ENCODE assay signal across 8 cellular contexts in the genomic region with DNA sequence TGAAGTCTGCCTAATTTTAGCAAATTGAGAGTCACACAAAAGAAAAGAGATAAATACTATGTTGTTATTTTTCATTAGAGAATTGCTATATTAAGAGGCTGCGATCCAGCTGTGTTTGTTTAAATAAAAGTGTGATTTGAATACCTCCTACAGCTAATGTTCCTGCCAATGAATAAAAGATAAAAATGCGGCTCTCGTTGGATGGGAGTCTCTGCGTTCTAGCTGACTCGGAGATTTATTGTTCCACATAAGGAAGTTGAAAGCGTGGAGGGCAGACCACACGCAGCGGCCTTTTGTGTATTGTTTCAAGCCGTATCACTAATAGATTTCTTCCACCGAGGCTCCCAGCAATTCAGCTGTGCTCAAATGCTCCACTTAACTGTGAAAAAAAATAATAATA.
DNase-seq lines count a peak whose midpoint lies in the region; ATAC-seq and TF ChIP-seq lines count a peak whose summit lies in the region.

No MANE protein-coding gene starts in this region.

- ATAC-seq in stimulated activated naive B cell treated with anti-CD40 and anti-IgM and Interleukin-4, amounts not matched to agents 10 μg/mL and 1 μg/mL and 100 μg/mL, for 72 hours (replicated peaks), result no peak
- ATAC-seq in HG03571 (IDR thresholded peaks at IDR 0.05; ENCODE audit: unreplicated experiment), result no peak
- no peak for ATAC-seq in activated CD4-positive, alpha-beta T cell treated with anti-CD3 and anti-CD28 coated beads for 36 hours

- no peaks in the 10 kb centered on the region for H3K4me1 Mint-ChIP-seq in stimulated activated naive B cell treated with anti-CD40 and anti-IgM and Interleukin-4, amounts not matched to agents 10 μg/mL and 1 μg/mL and 100 μg/mL, for 72 hours
- no peaks in the 10 kb centered on the region for H3K4me1 Mint-ChIP-seq in progenitor cell of endocrine pancreas (ENCODE audit: low read depth)
- H3K4me1 Mint-ChIP-seq in activated CD4-positive, alpha-beta T cell treated with anti-CD3 and anti-CD28 coated beads for 36 hours, result no peaks in the 10 kb centered on the region

- H3K27me3 ChIP-seq in A673 (replicated peaks; ENCODE audit: insufficient read depth, low read depth, low read length, poor library complexity) (peaks cover 97% of the 10 kb centered on the region), adrenal gland (no peaks in the 10 kb centered on the region)

- TF ChIP-seq CTCF in A673 (conservative IDR thresholded peaks at IDR 0.05; ENCODE audit: low read depth, low read length) (no peak), adrenal gland (IDR thresholded peaks at IDR 0.05) (no peak), progenitor cell of endocrine pancreas (IDR thresholded peaks at IDR 0.05; ENCODE audit: unreplicated experiment) (no peak)

- H3K27me3 Mint-ChIP-seq in stimulated activated naive B cell treated with anti-CD40 and anti-IgM and Interleukin-4, amounts not matched to agents 10 μg/mL and 1 μg/mL and 100 μg/mL, for 72 hours, result peaks cover 8 to 14% of the 10 kb centered on the region in 2 donors
- H3K27me3 Mint-ChIP-seq in progenitor cell of endocrine pancreas, result peaks cover 2% of the 10 kb centered on the region
- H3K27me3 Mint-ChIP-seq in activated CD4-positive, alpha-beta T cell treated with anti-CD3 and anti-CD28 coated beads for 36 hours, result peaks cover 21% of the 10 kb centered on the region

- no peak for TF ChIP-seq POLR2A in adrenal gland (IDR thresholded peaks at IDR 0.05)

- peak; percentile 82 for DNase-seq in A673 (ENCODE audit: low spot score)
- peak; percentile 91 for DNase-seq in NCI-H146 treated with DMSO at 0.1 percent for 48 hours (lab: John Stamatoyannopoulos, UW; ENCODE audit: unreplicated experiment)
- peak in 4 of 7 donors; percentile 1 to 59 (median 21) for DNase-seq in adrenal gland
- DNase-seq in left kidney (ENCODE audit: low read depth, low spot score), result peak; percentile 77
- DNase-seq in stimulated activated naive B cell treated with anti-CD40 and anti-IgM and Interleukin-4, amounts not matched to agents 10 μg/mL and 1 μg/mL and 100 μg/mL, for 72 hours, result no peak
- DNase-seq in progenitor cell of endocrine pancreas (ENCODE audit: low spot score, unreplicated experiment), result no peak
- no peak for DNase-seq in activated CD4-positive, alpha-beta T cell treated with anti-CD3 and anti-CD28 coated beads for 36 hours

- CTCF ChIA-PET in A673 (lab: Charles Lee), result interaction anchor here (0.7 kb wide), 1 partner anchor 227 kb away, joined by 3 read pairs; no protein-coding TSS in a partner anchor
- CTCF ChIA-PET in activated CD4-positive, alpha-beta T cell treated with anti-CD3 and anti-CD28 coated beads for 36 hours (lab: Charles Lee), result interaction anchor here (0.9 to 1.1 kb wide), 2 partner anchors 9 to 644 kb away, joined by 3 to 4 read pairs; no protein-coding TSS in a partner anchor

- BruUV-seq in A673 (replicated peaks; lab: Mats Ljungman, UMichigan), result no TSS peak

- POLR2A ChIA-PET in A673 (lab: Charles Lee; ENCODE audit: low non-redundant PET), result no interaction called here
- POLR2A ChIA-PET in activated CD4-positive, alpha-beta T cell treated with anti-CD3 and anti-CD28 coated beads for 36 hours (lab: Charles Lee), result no interaction called here

- no peak overlapping the region for H3K4me3 Mint-ChIP-seq in stimulated activated naive B cell treated with anti-CD40 and anti-IgM and Interleukin-4, amounts not matched to agents 10 μg/mL and 1 μg/mL and 100 μg/mL, for 72 hours
- no peak overlapping the region for H3K4me3 Mint-ChIP-seq in progenitor cell of endocrine pancreas (ENCODE audit: low read depth)
- no peak overlapping the region for H3K4me3 Mint-ChIP-seq in activated CD4-positive, alpha-beta T cell treated with anti-CD3 and anti-CD28 coated beads for 36 hours

- H3K4me3 ChIP-seq in A673 (ENCODE audit: low read depth, low read length, poor library complexity, severe bottlenecking) (no peak overlapping the region), adrenal gland (no peak overlapping the region)

- no peaks in the 10 kb centered on the region for H3K9me3 Mint-ChIP-seq in stimulated activated naive B cell treated with anti-CD40 and anti-IgM and Interleukin-4, amounts not matched to agents 10 μg/mL and 1 μg/mL and 100 μg/mL, for 72 hours
- H3K9me3 Mint-ChIP-seq in progenitor cell of endocrine pancreas (ENCODE audit: low read depth), result no peaks in the 10 kb centered on the region
- no peaks in the 10 kb centered on the region for H3K9me3 Mint-ChIP-seq in activated CD4-positive, alpha-beta T cell treated with anti-CD3 and anti-CD28 coated beads for 36 hours (ENCODE audit: low read depth)

- H3K9me3 ChIP-seq in A673 (ENCODE audit: low read depth, low read length, poor library complexity, severe bottlenecking) (no peaks in the 10 kb centered on the region), adrenal gland (replicated peaks in 1 of 3) (no peaks in the 10 kb centered on the region)

- H3K27ac ChIP-seq in A673 (ENCODE audit: low read depth, low read length, poor library complexity, severe bottlenecking), result no peak overlapping the region
- H3K27ac ChIP-seq in adrenal gland, result no peak overlapping the region

- no peak overlapping the region for H3K27ac Mint-ChIP-seq in stimulated activated naive B cell treated with anti-CD40 and anti-IgM and Interleukin-4, amounts not matched to agents 10 μg/mL and 1 μg/mL and 100 μg/mL, for 72 hours
- H3K27ac Mint-ChIP-seq in progenitor cell of endocrine pancreas, result no peak overlapping the region
- no peak overlapping the region for H3K27ac Mint-ChIP-seq in activated CD4-positive, alpha-beta T cell treated with anti-CD3 and anti-CD28 coated beads for 36 hours

- 9 to 25% (median 19%) methylated on average over 10 of the region's 10 CpGs for WGBS in adrenal gland, 4 donors

- H3K4me1 ChIP-seq in A673 (ENCODE audit: insufficient read depth, low read length, poor library complexity, severe bottlenecking) (peaks cover 29% of the 10 kb centered on the region), adrenal gland (replicated peaks in 1 of 2) (peaks cover 0 to 7% of the 10 kb centered on the region in 2 donors)

- H3K36me3 Mint-ChIP-seq in stimulated activated naive B cell treated with anti-CD40 and anti-IgM and Interleukin-4, amounts not matched to agents 10 μg/mL and 1 μg/mL and 100 μg/mL, for 72 hours, result no peaks in the 10 kb centered on the region
- no peaks in the 10 kb centered on the region for H3K36me3 Mint-ChIP-seq in progenitor cell of endocrine pancreas (ENCODE audit: insufficient read depth)
- H3K36me3 Mint-ChIP-seq in activated CD4-positive, alpha-beta T cell treated with anti-CD3 and anti-CD28 coated beads for 36 hours (ENCODE audit: low read depth), result no peaks in the 10 kb centered on the region

- intact Hi-C loops in A673 (cut with micrococcal nuclease; ENCODE audit: unreplicated experiment), result no loop called here
- intact Hi-C loops in adrenal gland (cut with DNase I), result no loop called here
- intact Hi-C loops in activated CD4-positive, alpha-beta T cell treated with anti-CD3 and anti-CD28 coated beads for 36 hours (cut with DNase I, micrococcal nuclease), result no loop called here

- no peaks in the 10 kb centered on the region for H3K36me3 ChIP-seq in A673 (ENCODE audit: insufficient read depth, low read length, poor library complexity, severe bottlenecking)
- H3K36me3 ChIP-seq in adrenal gland (replicated peaks in 1 of 2), result no peaks in the 10 kb centered on the region

Comparison
In these comparisons a context has a peak if more than half of its experiments do, and no peak if none do; other contexts are left out.
1. DNase-seq: peak in A673 (single experiment), NCI-H146 treated with DMSO at 0.1 percent for 48 hours (single experiment), adrenal gland (4 of 7) and left kidney (single experiment); none in stimulated activated naive B cell treated with anti-CD40 and anti-IgM and Interleukin-4, amounts not matched to agents 10 μg/mL and 1 μg/mL and 100 μg/mL, for 72 hours (single experiment), progenitor cell of endocrine pancreas (single experiment) and activated CD4-positive, alpha-beta T cell treated with anti-CD3 and anti-CD28 coated beads for 36 hours (single experiment).